In genomic region chr1:44819594-44820327, GRCh38 we compare ENCODE assay signal across 1 cellular context.
TF ChIP-seq lines count a peak whose summit lies in the region.

No MANE protein-coding gene starts in this region.

TF ChIP-seq in HepG2, 621 proteins besides CTCF, POLR2A, EP300 and RAD21 (continued from another document and continues in another):
- TF ChIP-seq ZNF414 (CRISPR knock-in tag; IDR thresholded peaks at IDR 0.05) (peak; percentile 67; the same call in 1 of the 2 replicates), ZMYM4 (CRISPR knock-in tag; IDR thresholded peaks at IDR 0.05) (peak; percentile 73), ZFP90 (CRISPR knock-in tag; IDR thresholded peaks at IDR 0.05; ENCODE audit: borderline replicate concordance) (no peak), SRSF9 (IDR thresholded peaks at IDR 0.05; ENCODE audit: borderline replicate concordance, insufficient read depth, low read depth, low read length, poor library complexity, severe bottlenecking) (no peak), CAMTA2 (CRISPR knock-in tag; IDR thresholded peaks at IDR 0.05; ENCODE audit: borderline replicate concordance) (peak; percentile 60; the same call in 1 of the 2 replicates), ZFP91 (CRISPR knock-in tag; IDR thresholded peaks at IDR 0.05; ENCODE audit: borderline replicate concordance) (peak; percentile 94), MATR3 (CRISPR knock-in tag; IDR thresholded peaks at IDR 0.05) (no peak), SNAPC4 (CRISPR knock-in tag; IDR thresholded peaks at IDR 0.05) (peak; percentile 100), ZNF280B (CRISPR knock-in tag; IDR thresholded peaks at IDR 0.05; ENCODE audit: borderline replicate concordance) (no peak; the same call in 1 of the 2 replicates), GLMP (CRISPR knock-in tag; IDR thresholded peaks at IDR 0.05; ENCODE audit: borderline replicate concordance) (no peak), MAF1 (CRISPR knock-in tag; IDR thresholded peaks at IDR 0.05; ENCODE audit: borderline replicate concordance) (no peak), ZBTB33 (CRISPR knock-in tag; IDR thresholded peaks at IDR 0.05) (0 out of 2 replicates have a peak, but pooled peaks have one; percentile 4), PREB (CRISPR knock-in tag; IDR thresholded peaks at IDR 0.05) (no peak), NFATC3 (CRISPR knock-in tag; IDR thresholded peaks at IDR 0.05) (peak; percentile 58; the same call in 1 of the 2 replicates), ZNF530 (CRISPR knock-in tag; IDR thresholded peaks at IDR 0.05; ENCODE audit: low read depth) (no peak), WIZ (CRISPR knock-in tag; IDR thresholded peaks at IDR 0.05) (no peak; the same call in 1 of the 2 replicates), ZFP62 (CRISPR knock-in tag; IDR thresholded peaks at IDR 0.05) (no peak), ZBTB10 (CRISPR knock-in tag; IDR thresholded peaks at IDR 0.05; ENCODE audit: borderline replicate concordance) (no peak), TCF7L2 (IDR thresholded peaks at IDR 0.05; ENCODE audit: low read depth, low read length) (no peak), ZNF75D (CRISPR knock-in tag; IDR thresholded peaks at IDR 0.05; ENCODE audit: borderline replicate concordance) (no peak), SAFB2 (CRISPR knock-in tag; IDR thresholded peaks at IDR 0.05; ENCODE audit: borderline replicate concordance, low read depth) (no peak), CENPX (CRISPR knock-in tag; IDR thresholded peaks at IDR 0.05) (no peak), YEATS4 (CRISPR knock-in tag; IDR thresholded peaks at IDR 0.05; ENCODE audit: borderline replicate concordance) (no peak), KDM5A (IDR thresholded peaks at IDR 0.05; ENCODE audit: borderline replicate concordance, low read length) (no peak), NRL (CRISPR knock-in tag; IDR thresholded peaks at IDR 0.05; ENCODE audit: borderline replicate concordance) (no peak), ZNF569 (CRISPR knock-in tag; IDR thresholded peaks at IDR 0.05; ENCODE audit: borderline replicate concordance) (no peak), HNRNPL (IDR thresholded peaks at IDR 0.05; ENCODE audit: low read depth, low read length) (no peak), SMAD9 (CRISPR knock-in tag; IDR thresholded peaks at IDR 0.05) (no peak), ZNF124 (CRISPR knock-in tag; IDR thresholded peaks at IDR 0.05) (peak; percentile 84; the same call in 1 of the 2 replicates), RFXAP (CRISPR knock-in tag; IDR thresholded peaks at IDR 0.05; ENCODE audit: borderline replicate concordance) (peak; percentile 55; the same call in 1 of the 2 replicates), SKIL (CRISPR knock-in tag; IDR thresholded peaks at IDR 0.05; ENCODE audit: borderline replicate concordance) (no peak), HMGXB3 (CRISPR knock-in tag; IDR thresholded peaks at IDR 0.05; ENCODE audit: borderline replicate concordance) (peak; percentile 80; the same call in 1 of the 2 replicates)
